ENCODE assay signal across 31 cellular contexts in genomic region chr10:103079946-103080345, GRCh38.
"Had no signal": no experiment of that assay in that cellular context is flagged by ENCODE, and none has a peak within 500 bp of the region (broad histone marks: within the 10 kb centered on the region; RNA-seq: fewer than 3 reads in every experiment).

No MANE protein-coding gene starts in this region.

- H3K27ac ChIP-seq: adrenal gland, colonic mucosa, esophagus squamous epithelium, gastroesophageal sphincter, WERI-Rb-1 had no signal

- H3K27me3 Mint-ChIP-seq: activated B cell treated with CpG ODN at 0.5 μM for 24 hours; activated CD4-positive, alpha-beta memory T cell treated with anti-CD3 and anti-CD28 coated beads for 36 hours; activated CD8-positive, alpha-beta memory T cell treated with anti-CD3 and anti-CD28 coated beads, Interleukin-2, amount 10 ng/mL, durations not matched to agents 7 days and 5 days; activated naive CD4-positive, alpha-beta T cell treated with anti-CD3 and anti-CD28 coated beads, Interleukin-2, amount 50 U/mL, for 24 hours; activated naive CD8-positive, alpha-beta T cell treated with anti-CD3 and anti-CD28 coated beads for 36 hours; activated naive CD8-positive, alpha-beta T cell treated with anti-CD3 and anti-CD28 coated beads, Interleukin-2, amount 50 U/mL, for 24 hours; T-helper 17 cell had no signal

- H3K27me3 ChIP-seq: adrenal gland, body of pancreas, colonic mucosa, esophagus squamous epithelium, gastroesophageal sphincter had no signal

- H3K4me3 ChIP-seq: adrenal gland, body of pancreas, colonic mucosa, esophagus squamous epithelium, gastroesophageal sphincter had no signal

- H3K36me3 Mint-ChIP-seq: activated CD4-positive, alpha-beta memory T cell treated with anti-CD3 and anti-CD28 coated beads for 36 hours; activated CD8-positive, alpha-beta memory T cell treated with anti-CD3 and anti-CD28 coated beads, Interleukin-2, amount 10 ng/mL, durations not matched to agents 7 days and 5 days; activated naive CD8-positive, alpha-beta T cell treated with anti-CD3 and anti-CD28 coated beads for 36 hours had no signal

- H3K4me3 Mint-ChIP-seq: activated B cell treated with CpG ODN at 0.5 μM for 24 hours; activated CD4-positive, alpha-beta memory T cell treated with anti-CD3 and anti-CD28 coated beads for 36 hours; activated CD8-positive, alpha-beta memory T cell treated with anti-CD3 and anti-CD28 coated beads, Interleukin-2, amount 10 ng/mL, durations not matched to agents 7 days and 5 days; activated CD8-positive, alpha-beta T cell treated with anti-CD3 and anti-CD28 coated beads, Interleukin-2, amount 10 ng/mL, durations not matched to agents 7 days and 5 days; activated naive CD4-positive, alpha-beta T cell treated with anti-CD3 and anti-CD28 coated beads for 36 hours; activated naive CD4-positive, alpha-beta T cell treated with anti-CD3 and anti-CD28 coated beads, Interleukin-2, amount 50 U/mL, for 24 hours; activated naive CD8-positive, alpha-beta T cell treated with anti-CD3 and anti-CD28 coated beads for 36 hours; activated naive CD8-positive, alpha-beta T cell treated with anti-CD3 and anti-CD28 coated beads, Interleukin-2, amount 50 U/mL, for 24 hours; activated T-helper 1 cell treated with anti-CD3 and anti-CD28 coated beads, Interleukin-12 subunit alpha, Interleukin-12 subunit beta, Interleukin-2, Interleukin-4 antibody, amounts not matched to agents 30 ng/mL and 10 ng/mL and 1 ng/mL, durations not matched to agents 14 hours and 24 hours and 36 hours; T-helper 17 cell; T-helper 2 cell treated with Interferon-gamma antibody and Interleukin-4, amounts not matched to agents 5 μg/mL and 100 μg/mL, for 36 hours had no signal

- ATAC-seq: activated CD8-positive, alpha-beta memory T cell treated with anti-CD3 and anti-CD28 coated beads, Interleukin-2, amount 10 ng/mL, durations not matched to agents 7 days and 5 days; activated CD8-positive, alpha-beta T cell treated with anti-CD3 and anti-CD28 coated beads, Interleukin-2, amount 10 ng/mL, durations not matched to agents 7 days and 5 days; activated naive CD8-positive, alpha-beta T cell treated with anti-CD3 and anti-CD28 coated beads, Interleukin-2, amount 50 U/mL, for 24 hours; body of pancreas; gastroesophageal sphincter; T-helper 17 cell had no signal

- H3K4me1 Mint-ChIP-seq: activated B cell treated with CpG ODN at 0.5 μM for 24 hours; activated naive CD4-positive, alpha-beta T cell treated with anti-CD3 and anti-CD28 coated beads, Interleukin-2, amount 50 U/mL, for 24 hours; activated naive CD8-positive, alpha-beta T cell treated with anti-CD3 and anti-CD28 coated beads for 36 hours; activated naive CD8-positive, alpha-beta T cell treated with anti-CD3 and anti-CD28 coated beads, Interleukin-2, amount 50 U/mL, for 24 hours; T-helper 17 cell had no signal

- H3K4me1 ChIP-seq: adrenal gland, colonic mucosa, gastroesophageal sphincter had no signal

- DNase-seq: activated B cell treated with CpG ODN at 0.5 μM for 24 hours; activated CD4-positive, alpha-beta memory T cell treated with anti-CD3 and anti-CD28 coated beads for 36 hours; activated CD4-positive, alpha-beta T cell treated with anti-CD3 and anti-CD28 coated beads for 48 hours; activated CD8-positive, alpha-beta memory T cell treated with anti-CD3 and anti-CD28 coated beads, Interleukin-2, amount 10 ng/mL, durations not matched to agents 7 days and 5 days; activated CD8-positive, alpha-beta memory T cell treated with anti-CD3 and anti-CD28 coated beads, Interleukin-2, amount 50 U/mL, for 4 hours; activated CD8-positive, alpha-beta T cell treated with anti-CD3 and anti-CD28 coated beads, Interleukin-2, amount 10 ng/mL, durations not matched to agents 7 days and 5 days; activated effector memory CD4-positive, alpha-beta T cell treated with anti-CD3 and anti-CD28 coated beads, Interleukin-2, amount 50 U/mL, for 16 hours; activated naive CD4-positive, alpha-beta T cell treated with anti-CD3 and anti-CD28 coated beads for 36 hours; activated naive CD8-positive, alpha-beta T cell treated with anti-CD3 and anti-CD28 coated beads for 36 hours; activated naive CD8-positive, alpha-beta T cell treated with anti-CD3 and anti-CD28 coated beads, Interleukin-2, amount 50 U/mL, for 24 hours; activated T-cell treated with anti-CD3 and anti-CD28 coated beads, Interleukin-2, amount 50 U/mL, for 1 hour; activated T-cell treated with anti-CD3 and anti-CD28 coated beads, Interleukin-2, amount 50 U/mL, for 48 hours; adrenal gland; amygdala; aorta; body of pancreas; caudate nucleus; colonic mucosa; effector CD8-positive, alpha-beta T cell; erythroblast; esophagus squamous epithelium; foreskin melanocyte; T-helper 1 cell; T-helper 17 cell; T1000; WERI-Rb-1 had no signal

- H3K27ac Mint-ChIP-seq: activated B cell treated with CpG ODN at 0.5 μM for 24 hours; activated CD4-positive, alpha-beta memory T cell treated with anti-CD3 and anti-CD28 coated beads for 36 hours; activated CD8-positive, alpha-beta memory T cell treated with anti-CD3 and anti-CD28 coated beads, Interleukin-2, amount 10 ng/mL, durations not matched to agents 7 days and 5 days; activated CD8-positive, alpha-beta T cell treated with anti-CD3 and anti-CD28 coated beads, Interleukin-2, amount 10 ng/mL, durations not matched to agents 7 days and 5 days; activated naive CD4-positive, alpha-beta T cell treated with anti-CD3 and anti-CD28 coated beads for 36 hours; activated naive CD4-positive, alpha-beta T cell treated with anti-CD3 and anti-CD28 coated beads, Interleukin-2, amount 50 U/mL, for 24 hours; activated naive CD8-positive, alpha-beta T cell treated with anti-CD3 and anti-CD28 coated beads for 36 hours; activated naive CD8-positive, alpha-beta T cell treated with anti-CD3 and anti-CD28 coated beads, Interleukin-2, amount 50 U/mL, for 24 hours; activated T-helper 1 cell treated with anti-CD3 and anti-CD28 coated beads, Interleukin-12 subunit alpha, Interleukin-12 subunit beta, Interleukin-2, Interleukin-4 antibody, amounts not matched to agents 30 ng/mL and 10 ng/mL and 1 ng/mL, durations not matched to agents 14 hours and 24 hours and 36 hours; activated T-helper 2 cell treated with anti-CD3 and anti-CD28 coated beads, Interferon-gamma antibody, Interleukin-2, Interleukin-4, amounts not matched to agents 10 μg/mL and 5 μg/mL and 100 μg/mL, durations not matched to agents 14 hours and 24 hours and 36 hours; T-helper 17 cell; T-helper 2 cell treated with Interferon-gamma antibody and Interleukin-4, amounts not matched to agents 5 μg/mL and 100 μg/mL, for 36 hours had no signal

- H3K9me3 Mint-ChIP-seq: activated B cell treated with CpG ODN at 0.5 μM for 24 hours; activated CD4-positive, alpha-beta memory T cell treated with anti-CD3 and anti-CD28 coated beads for 36 hours; activated naive CD4-positive, alpha-beta T cell treated with anti-CD3 and anti-CD28 coated beads for 36 hours; activated naive CD4-positive, alpha-beta T cell treated with anti-CD3 and anti-CD28 coated beads, Interleukin-2, amount 50 U/mL, for 24 hours; activated naive CD8-positive, alpha-beta T cell treated with anti-CD3 and anti-CD28 coated beads for 36 hours; activated naive CD8-positive, alpha-beta T cell treated with anti-CD3 and anti-CD28 coated beads, Interleukin-2, amount 50 U/mL, for 24 hours; activated T-helper 1 cell treated with anti-CD3 and anti-CD28 coated beads, Interleukin-12 subunit alpha, Interleukin-12 subunit beta, Interleukin-2, Interleukin-4 antibody, amounts not matched to agents 30 ng/mL and 10 ng/mL and 1 ng/mL, durations not matched to agents 14 hours and 24 hours and 36 hours; activated T-helper 2 cell treated with anti-CD3 and anti-CD28 coated beads, Interferon-gamma antibody, Interleukin-2, Interleukin-4, amounts not matched to agents 10 μg/mL and 5 μg/mL and 100 μg/mL, durations not matched to agents 14 hours and 24 hours and 36 hours; T-helper 2 cell treated with Interferon-gamma antibody and Interleukin-4, amounts not matched to agents 5 μg/mL and 100 μg/mL, for 36 hours had no signal

- H3K9me3 ChIP-seq: adrenal gland, body of pancreas, colonic mucosa, esophagus squamous epithelium, gastroesophageal sphincter had no signal

- H3K36me3 ChIP-seq: colonic mucosa, WERI-Rb-1 had no signal
